In the genomic region with DNA sequence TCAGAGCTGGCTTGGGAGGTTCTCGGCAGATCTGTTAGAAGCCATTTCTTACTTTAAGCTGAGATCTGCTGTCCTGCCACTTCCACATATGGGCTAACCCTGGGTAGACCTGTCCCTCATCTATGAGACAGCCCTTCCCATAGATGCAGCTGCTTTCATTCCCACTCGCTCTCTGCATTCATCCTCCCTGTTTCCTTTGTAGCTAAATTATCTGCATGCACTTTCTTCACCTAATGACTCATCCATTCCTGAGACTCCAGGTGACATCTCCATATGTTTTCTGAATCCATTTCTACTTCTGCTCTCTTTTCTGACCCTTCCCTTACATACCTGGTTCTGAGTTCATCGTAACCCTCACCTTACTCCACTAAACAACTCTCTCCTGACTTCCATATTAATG, we compare ENCODE assay signal across 19 cellular contexts.
A peak's percentile ranks its signal among the peaks of the same experiment; 100 is the strongest.
DNase-seq lines count a peak whose midpoint lies in the region; ATAC-seq and TF ChIP-seq lines count a peak whose summit lies in the region.
"Had no signal": no experiment of that assay in that cellular context is flagged by ENCODE, and none has a peak within 500 bp of the region (broad histone marks: within the 10 kb centered on the region; RNA-seq: fewer than 3 reads in every experiment).

No MANE protein-coding gene starts in this region.

- peak overlapping the region; percentile 87; the same call in 1 of the 2 replicates for H2AFZ ChIP-seq in OCI-LY7 (ENCODE audit: low read length)

- no peak for TF ChIP-seq CTCF in HEK293 (tag by site-specific recombination; IDR thresholded peaks at IDR 0.05)
- TF ChIP-seq CTCF in OCI-LY7 (conservative IDR thresholded peaks at IDR 0.05; ENCODE audit: low read length): no peak
- TF ChIP-seq CTCF in choroid plexus epithelial cell (conservative IDR thresholded peaks at IDR 0.05; ENCODE audit: low read depth, low read length): no peak
- TF ChIP-seq CTCF in omental fat pad (IDR thresholded peaks at IDR 0.05): no peak
- TF ChIP-seq CTCF in gastrocnemius medialis (IDR thresholded peaks at IDR 0.05 in 4 of 5, conservative IDR thresholded peaks at IDR 0.05 in 1 of 5): no peak

- H3K9me2 ChIP-seq in OCI-LY7 (ENCODE audit: insufficient read depth, low read length): no peaks in the 10 kb centered on the region

- no peaks in the 10 kb centered on the region for H3K27me3 ChIP-seq in gastrocnemius medialis

- H3K36me3 ChIP-seq in HEK293 (ENCODE audit: control insufficient read depth in 2 of 2, insufficient read depth in 1 of 2, low read length in 2 of 2) (no peaks in the 10 kb centered on the region), OCI-LY7 (ENCODE audit: insufficient read depth, low read length) (no peaks in the 10 kb centered on the region), gastrocnemius medialis (no peaks in the 10 kb centered on the region)

- H3K4me1 ChIP-seq in HEK293 (ENCODE audit: control insufficient read depth, insufficient read depth, low read length): no peaks in the 10 kb centered on the region
- H3K4me1 ChIP-seq in OCI-LY7 (ENCODE audit: insufficient read depth, low read length, poor library complexity, severe bottlenecking): peaks cover 32% of the 10 kb centered on the region
- no peaks in the 10 kb centered on the region for H3K4me1 ChIP-seq in gastrocnemius medialis

- ATAC-seq in omental fat pad (ENCODE audit: low FRiP score) (peak; percentile 50), gastrocnemius medialis (no peak)
- ATAC-seq: K562 had no signal

- DNase-seq in OCI-LY7 (ENCODE audit: low spot score) (no peak), choroid plexus epithelial cell (ENCODE audit: low read depth) (peak; percentile 33), omental fat pad (ENCODE audit: low spot score) (no peak), KG1 (lab: John Stamatoyannopoulos, UW) (no peak), gastrocnemius medialis (no peak), NCI-H146 (lab: John Stamatoyannopoulos, UW) (no peak), caudate nucleus (lab: John Stamatoyannopoulos, UW) (no peak)
- DNase-seq: Caco-2; CD4-positive, alpha-beta memory T cell; DMS 273 treated with DMSO at 0.1 percent for 48 hours; DMS79 treated with DMSO at 0.1 percent for 48 hours; NCI-H1092; NCI-H2081; NCI-H2171 treated with DMSO at 0.1 percent for 48 hours; NCI-H446; NCI-H526 had no signal

- CTCF ChIA-PET in HEK293 (lab: Yijun Ruan, JAX) (interaction anchor here (0.6 to 2.1 kb wide), 3 partner anchors 9 to 209 kb away, joined by 4 to 9 read pairs (median 5); no protein-coding TSS in a partner anchor), OCI-LY7 (lab: Charles Lee; ENCODE audit: unreplicated experiment) (interaction anchor here (1.6 kb wide), 1 partner anchor 210 kb away, joined by 4 read pairs; no protein-coding TSS in a partner anchor)

- in situ Hi-C loops in gastrocnemius medialis (cut with MboI; ENCODE audit: low sequenced_read_pairs in 4 of 4): loop anchor here in 1 of 4 donors (25.0 kb wide), 1 partner anchor 732 kb away; the partner anchor contains the start of genes MAIP1 and TYW5

- H3K4me3 ChIP-seq in HEK293 (ENCODE audit: low read depth, low read length): no peak overlapping the region
- no peak overlapping the region for H3K4me3 ChIP-seq in OCI-LY7 (ENCODE audit: low read depth, low read length, poor library complexity, severe bottlenecking)
- no peak overlapping the region for H3K4me3 ChIP-seq in choroid plexus epithelial cell (ENCODE audit: low read depth, low read length)
- no peak overlapping the region for H3K4me3 ChIP-seq in gastrocnemius medialis
- H3K4me3 ChIP-seq: K562 had no signal

- intact Hi-C loops in OCI-LY7 (cut with micrococcal nuclease; ENCODE audit: unreplicated experiment) (no loop called here), gastrocnemius medialis (cut with DNase I; ENCODE audit: low total_unique reads) (no loop called here)

- H3K9me3 ChIP-seq in HEK293 (ENCODE audit: control insufficient read depth, insufficient read depth, low read depth, low read length): no peaks in the 10 kb centered on the region
- no peaks in the 10 kb centered on the region for H3K9me3 ChIP-seq in OCI-LY7 (ENCODE audit: low read length)
- H3K9me3 ChIP-seq in gastrocnemius medialis: no peaks in the 10 kb centered on the region
- H3K9me3 ChIP-seq: Caco-2 had no signal

- no peaks in the 10 kb centered on the region for H4K20me1 ChIP-seq in OCI-LY7 (ENCODE audit: insufficient read depth, low read length)

- no peak overlapping the region for H3K27ac ChIP-seq in HEK293 (ENCODE audit: extremely low read depth, low read depth, low read length)
- H3K27ac ChIP-seq in OCI-LY7 (ENCODE audit: low read depth, low read length, poor library complexity, severe bottlenecking): peak overlapping the region; percentile 94
- H3K27ac ChIP-seq in gastrocnemius medialis: no peak overlapping the region
- no peak overlapping the region for H3K27ac ChIP-seq in caudate nucleus (ENCODE audit: low read depth, low read length)
- H3K27ac ChIP-seq: RWPE1 had no signal

- TF ChIP-seq POLR2A in gastrocnemius medialis (IDR thresholded peaks at IDR 0.05): no peak

- POLR2A ChIA-PET in HEK293 (lab: Yijun Ruan, JAX) (no interaction called here), OCI-LY7 (lab: Charles Lee) (interaction anchor here (0.6 to 1.3 kb wide), 5 partner anchors 14 to 168 kb away, joined by 3 to 5 read pairs (median 4); partner anchors contain the start of gene SGO2)

- peak overlapping the region; percentile 67; the same call in 1 of the 2 replicates for H3K4me2 ChIP-seq in OCI-LY7 (ENCODE audit: low read length)

- H3K79me2 ChIP-seq in OCI-LY7 (ENCODE audit: insufficient read depth, low read depth, low read length): no peaks in the 10 kb centered on the region

- no TSS peak for BruUV-seq in OCI-LY7 (replicated peaks; lab: Mats Ljungman, UMichigan)

TF ChIP-seq in HEK293, 187 proteins besides CTCF, POLR2A, EP300 and RAD21:
- TF ChIP-seq ZFP3 (tag by site-specific recombination; IDR thresholded peaks at IDR 0.05; ENCODE audit: low read depth) (no peak), ZNF169 (tag by site-specific recombination; IDR thresholded peaks at IDR 0.05) (no peak), ZNF354C (tag by site-specific recombination; IDR thresholded peaks at IDR 0.05; ENCODE audit: borderline replicate concordance, low read depth) (no peak), ZNF146 (tag by site-specific recombination; IDR thresholded peaks at IDR 0.05) (no peak), ZNF776 (tag by site-specific recombination; IDR thresholded peaks at IDR 0.05; ENCODE audit: borderline replicate concordance) (no peak), TRIM28 (IDR thresholded peaks at IDR 0.05; ENCODE audit: borderline replicate concordance, low read length) (no peak), PRDM1 (tag by site-specific recombination; IDR thresholded peaks at IDR 0.05) (0 out of 2 replicates have a peak, but pooled peaks have one; percentile 37), ZNF311 (tag by site-specific recombination; IDR thresholded peaks at IDR 0.05; ENCODE audit: borderline replicate concordance) (no peak)
